In genomic region chr17:55436224-55437164, GRCh38 we compare ENCODE assay signal across 11 cellular contexts. TPM values are rescaled to one million over a fixed set of nuclear protein-coding genes. Genes with fewer than 3 reads are reported as not detected.
A peak's percentile ranks its signal among the peaks of the same experiment; 100 is the strongest.
DNase-seq lines count a peak whose midpoint lies in the region; ATAC-seq lines count a peak whose summit lies in the region.
"Had no signal": no experiment of that assay in that cellular context is flagged by ENCODE, and none has a peak within 500 bp of the region (broad histone marks: within the 10 kb centered on the region; RNA-seq: fewer than 3 reads in every experiment).

No MANE protein-coding gene starts in this region.

- H3K4me3 ChIP-seq in Karpas-422 (ENCODE audit: low read length) (peak overlapping the region; percentile 64), subcutaneous abdominal adipose tissue (ENCODE audit: low read depth in 1 of 5, low read length in 5 of 5) (no peak overlapping the region)
- H3K4me3 ChIP-seq: uterus had no signal

- H3K27me3 ChIP-seq in Karpas-422 (ENCODE audit: low read length) (no peaks in the 10 kb centered on the region), subcutaneous abdominal adipose tissue (ENCODE audit: control insufficient read depth in 5 of 5, insufficient read depth in 4 of 5, low read length in 5 of 5) (no peaks in the 10 kb centered on the region)
- H3K27me3 ChIP-seq: uterus had no signal

- peaks cover 53% of the 10 kb centered on the region for H3K4me1 Mint-ChIP-seq in activated naive CD8-positive, alpha-beta T cell treated with anti-CD3 and anti-CD28 coated beads, Interleukin-2, amount 50 U/mL, for 24 hours
- H3K4me1 Mint-ChIP-seq in activated naive CD8-positive, alpha-beta T cell treated with anti-CD3 and anti-CD28 coated beads for 36 hours: peaks cover 16% of the 10 kb centered on the region

- H3K9me2 ChIP-seq in Karpas-422 (replicated peaks; ENCODE audit: insufficient read depth, low read length): no peaks in the 10 kb centered on the region

- H3K27ac Mint-ChIP-seq in activated naive CD8-positive, alpha-beta T cell treated with anti-CD3 and anti-CD28 coated beads, Interleukin-2, amount 50 U/mL, for 24 hours: peak overlapping the region; percentile 43
- H3K27ac Mint-ChIP-seq in activated naive CD8-positive, alpha-beta T cell treated with anti-CD3 and anti-CD28 coated beads for 36 hours: no peak overlapping the region
- H3K27ac Mint-ChIP-seq: activated naive CD8-positive, alpha-beta T cell had no signal

- no peaks in the 10 kb centered on the region for H3K79me2 ChIP-seq in Karpas-422 (ENCODE audit: low read length)

- H2AFZ ChIP-seq in Karpas-422 (ENCODE audit: low read length): peak overlapping the region; percentile 16

- H3K4me1 ChIP-seq in Karpas-422 (ENCODE audit: low read length): peaks cover 46% of the 10 kb centered on the region
- H3K4me1 ChIP-seq in subcutaneous abdominal adipose tissue (ENCODE audit: control insufficient read depth in 5 of 5, insufficient read depth in 5 of 5, low read length in 5 of 5): peaks cover 0 to 56% (median 37%) of the 10 kb centered on the region in 5 donors
- H3K4me1 ChIP-seq: uterus had no signal

- no peak for ATAC-seq in activated naive CD8-positive, alpha-beta T cell treated with anti-CD3 and anti-CD28 coated beads, Interleukin-2, amount 50 U/mL, for 24 hours
- peak; percentile 22 for ATAC-seq in HG02642 (IDR thresholded peaks at IDR 0.05; ENCODE audit: poor library complexity, unreplicated experiment)

- H3K4me2 ChIP-seq in Karpas-422 (ENCODE audit: low read depth, low read length, poor library complexity, severe bottlenecking): peak overlapping the region; percentile 82

- peaks cover 4% of the 10 kb centered on the region for H3K9me3 Mint-ChIP-seq in activated naive CD8-positive, alpha-beta T cell treated with anti-CD3 and anti-CD28 coated beads, Interleukin-2, amount 50 U/mL, for 24 hours
- H3K9me3 Mint-ChIP-seq in activated naive CD8-positive, alpha-beta T cell treated with anti-CD3 and anti-CD28 coated beads for 36 hours: no peaks in the 10 kb centered on the region

- DNase-seq in activated naive CD8-positive, alpha-beta T cell treated with anti-CD3 and anti-CD28 coated beads, Interleukin-2, amount 50 U/mL, for 24 hours: no peak
- DNase-seq in activated naive CD8-positive, alpha-beta T cell treated with anti-CD3 and anti-CD28 coated beads for 36 hours: no peak
- no peak for DNase-seq in Karpas-422
- DNase-seq in D341Med (ENCODE audit: low spot score): no peak
- no peak for DNase-seq in OCI-M2 (lab: John Stamatoyannopoulos, UW; ENCODE audit: unreplicated experiment)
- DNase-seq in NCI-H69 (lab: John Stamatoyannopoulos, UW): no peak
- DNase-seq: activated CD4-positive, CD25-positive, alpha-beta regulatory T cell; uterus had no signal

- H3K36me3 Mint-ChIP-seq in activated naive CD8-positive, alpha-beta T cell treated with anti-CD3 and anti-CD28 coated beads, Interleukin-2, amount 50 U/mL, for 24 hours (ENCODE audit: low read depth): no peaks in the 10 kb centered on the region
- no peaks in the 10 kb centered on the region for H3K36me3 Mint-ChIP-seq in activated naive CD8-positive, alpha-beta T cell treated with anti-CD3 and anti-CD28 coated beads for 36 hours
- H3K36me3 Mint-ChIP-seq: activated naive CD8-positive, alpha-beta T cell had no signal

- peak overlapping the region; percentile 62 for H3K9ac ChIP-seq in Karpas-422 (ENCODE audit: low read length)
- no peak overlapping the region for H3K9ac ChIP-seq in subcutaneous abdominal adipose tissue (ENCODE audit: low read length in 5 of 5)

- H3K27ac ChIP-seq in Karpas-422 (ENCODE audit: low read length) (peak overlapping the region; percentile 98), subcutaneous abdominal adipose tissue (ENCODE audit: low read depth, low read length) (peak overlapping the region; percentile 45)
- H3K27ac ChIP-seq: uterus had no signal

- no peaks in the 10 kb centered on the region for H3K9me3 ChIP-seq in Karpas-422 (ENCODE audit: low read length)
- no peaks in the 10 kb centered on the region for H3K9me3 ChIP-seq in subcutaneous abdominal adipose tissue (ENCODE audit: control insufficient read depth in 5 of 5, low read length in 5 of 5)
- H3K9me3 ChIP-seq: uterus had no signal

- H3K36me3 ChIP-seq in Karpas-422 (ENCODE audit: insufficient read depth, low read length): no peaks in the 10 kb centered on the region
- H3K36me3 ChIP-seq in subcutaneous abdominal adipose tissue (ENCODE audit: control insufficient read depth in 5 of 5, insufficient read depth in 5 of 5, low read length in 5 of 5): no peaks in the 10 kb centered on the region
- H3K36me3 ChIP-seq: uterus had no signal

- H4K20me1 ChIP-seq in Karpas-422 (ENCODE audit: insufficient read depth, low read depth, low read length): no peaks in the 10 kb centered on the region

- no peak overlapping the region for H3K4me3 Mint-ChIP-seq in activated naive CD8-positive, alpha-beta T cell treated with anti-CD3 and anti-CD28 coated beads, Interleukin-2, amount 50 U/mL, for 24 hours
- no peak overlapping the region for H3K4me3 Mint-ChIP-seq in activated naive CD8-positive, alpha-beta T cell treated with anti-CD3 and anti-CD28 coated beads for 36 hours
- H3K4me3 Mint-ChIP-seq: activated naive CD8-positive, alpha-beta T cell had no signal

- H3K27me3 Mint-ChIP-seq in activated naive CD8-positive, alpha-beta T cell treated with anti-CD3 and anti-CD28 coated beads, Interleukin-2, amount 50 U/mL, for 24 hours: peaks cover 9% of the 10 kb centered on the region
- H3K27me3 Mint-ChIP-seq in activated naive CD8-positive, alpha-beta T cell treated with anti-CD3 and anti-CD28 coated beads for 36 hours: peaks cover 4% of the 10 kb centered on the region
- H3K27me3 Mint-ChIP-seq: activated naive CD8-positive, alpha-beta T cell had no signal

RNA-seq across cellular contexts. Expression of gene MMD, which starts 14.9 kb away (rescaled TPM):
- total RNA-seq in activated naive CD8-positive, alpha-beta T cell treated with anti-CD3 and anti-CD28 coated beads for 36 hours: 10 to 100 TPM; 26.6 to 26.8 TPM
- total RNA-seq in Karpas-422 (2014; rRNA removed; shearing (Covaris generic); ENCODE audit: low replicate concordance): 43.7 and 73.6 TPM in 2 replicates
